ENCODE assay signal across 8 cellular contexts in genomic region chr9:130446111-130446861, GRCh38. TPM values are rescaled to one million over a fixed set of nuclear protein-coding genes. Genes with fewer than 3 reads are reported as not detected.
DNase-seq lines count a peak whose midpoint lies in the region; ATAC-seq and TF ChIP-seq lines count a peak whose summit lies in the region.

No MANE protein-coding gene starts in this region.

- peaks cover 6% of the 10 kb centered on the region for H3K27me3 ChIP-seq in CD4-positive, alpha-beta memory T cell (ENCODE audit: insufficient read depth, low read length)
- H3K27me3 ChIP-seq in dorsolateral prefrontal cortex (peaks cover 0 to 24% (median 2%) of the 10 kb centered on the region in 45 donors), lower lobe of right lung (ENCODE audit: low read depth) (peaks cover 22% of the 10 kb centered on the region), upper lobe of left lung (no peaks in the 10 kb centered on the region)

- no peak for TF ChIP-seq POLR2A in upper lobe of left lung (IDR thresholded peaks at IDR 0.05)

- H3K4me1 ChIP-seq in CD4-positive, alpha-beta memory T cell (ENCODE audit: insufficient read depth, low read length) = peaks cover 4% of the 10 kb centered on the region
- H3K4me1 ChIP-seq in lower lobe of right lung (peaks cover 60% of the 10 kb centered on the region), upper lobe of left lung (peaks cover 53 to 57% (median 55%) of the 10 kb centered on the region in 4 donors)

- H3K4me1 Mint-ChIP-seq in CD4-positive, alpha-beta memory T cell = peaks cover 0 to 6% (median 2%) of the 10 kb centered on the region in 4 donors

- POLR2A ChIA-PET in CD4-positive, alpha-beta memory T cell (lab: Charles Lee; ENCODE audit: partially characterized antibody) = no interaction called here

- no peak for TF ChIP-seq EP300 in upper lobe of left lung (IDR thresholded peaks at IDR 0.05)

- intact Hi-C loops in CD4-positive, alpha-beta memory T cell (cut with micrococcal nuclease) = no loop called here
- intact Hi-C loops in dorsolateral prefrontal cortex (cut with DNase I) = no loop called here
- intact Hi-C loops in lower lobe of right lung (cut with DNase I) = no loop called here

- no peak for DNase-seq in CD4-positive, alpha-beta memory T cell
- DNase-seq in NCI-H2196 (lab: John Stamatoyannopoulos, UW; ENCODE audit: unreplicated experiment) (peak; percentile 21), dorsolateral prefrontal cortex (peak in 5 of 10 donors; percentile 23 to 76 (median 54)), lower lobe of right lung (peak; percentile 75), upper lobe of left lung (peak; percentile 80 to 87), germinal center (ENCODE audit: low spot score) (no peak), DMS114 treated with DMSO at 0.1 percent for 48 hours (lab: John Stamatoyannopoulos, UW; ENCODE audit: unreplicated experiment) (no peak), GM19238 (ENCODE audit: insufficient read length, low spot score) (no peak)

- TF ChIP-seq CTCF in dorsolateral prefrontal cortex (IDR thresholded peaks at IDR 0.05 in 54 of 56, conservative IDR thresholded peaks at IDR 0.05 in 2 of 56; ENCODE audit: low read depth in 1 of 56, partially characterized antibody in 56 of 56) (no peak), lower lobe of right lung (IDR thresholded peaks at IDR 0.05) (no peak), upper lobe of left lung (IDR thresholded peaks at IDR 0.05) (no peak)

- H3K27me3 Mint-ChIP-seq in CD4-positive, alpha-beta memory T cell = peaks cover 21 to 30% of the 10 kb centered on the region in 2 donors

- H3K4me3 Mint-ChIP-seq in CD4-positive, alpha-beta memory T cell = peak overlapping the region in 7 of 8 donors; percentile 54 to 73 (median 67)

- H3K36me3 ChIP-seq in CD4-positive, alpha-beta memory T cell (ENCODE audit: insufficient read depth, low read length) = no peaks in the 10 kb centered on the region
- no peaks in the 10 kb centered on the region for H3K36me3 ChIP-seq in lower lobe of right lung
- H3K36me3 ChIP-seq in upper lobe of left lung = no peaks in the 10 kb centered on the region

- peaks cover 0 to 13% (median 8%) of the 10 kb centered on the region in 8 donors for H3K9me3 Mint-ChIP-seq in CD4-positive, alpha-beta memory T cell

- 58 to 66% methylated on average over 5 to 15 of the region's 15 CpGs for WGBS in upper lobe of left lung, 2 donors

- ATAC-seq in lower lobe of right lung (peak; percentile 65 to 67), upper lobe of left lung (ENCODE audit: low FRiP score in 2 of 2) (peak; percentile 55 to 83)

- H3K9me3 ChIP-seq in CD4-positive, alpha-beta memory T cell (ENCODE audit: control insufficient read depth in 1 of 2, low read length in 2 of 2) = no peaks in the 10 kb centered on the region
- H3K9me3 ChIP-seq in lower lobe of right lung = peaks cover 7% of the 10 kb centered on the region
- peaks cover 0 to 8% (median 3%) of the 10 kb centered on the region in 4 donors for H3K9me3 ChIP-seq in upper lobe of left lung

- CTCF ChIA-PET in CD4-positive, alpha-beta memory T cell (lab: Charles Lee; ENCODE audit: partially characterized antibody) = no interaction called here

- H3K4me3 ChIP-seq in CD4-positive, alpha-beta memory T cell (ENCODE audit: low read length in 2 of 2) = no peak overlapping the region
- H3K4me3 ChIP-seq in dorsolateral prefrontal cortex (peak overlapping the region in 44 of 59 donors; percentile 53 to 77 (median 66)), lower lobe of right lung (peak overlapping the region; percentile 66), upper lobe of left lung (peak overlapping the region in 3 of 4 donors; percentile 56 to 68 (median 63))

- H3K27ac Mint-ChIP-seq in CD4-positive, alpha-beta memory T cell = no peak overlapping the region

- peaks cover 0 to 5% of the 10 kb centered on the region in 2 donors for H3K36me3 Mint-ChIP-seq in CD4-positive, alpha-beta memory T cell

- H3K27ac ChIP-seq in CD4-positive, alpha-beta memory T cell (ENCODE audit: low read depth, low read length) = no peak overlapping the region
- H3K27ac ChIP-seq in dorsolateral prefrontal cortex (peak overlapping the region in 46 of 59 donors; percentile 2 to 81 (median 56)), lower lobe of right lung (peak overlapping the region; percentile 82), upper lobe of left lung (peak overlapping the region; percentile 75 to 86 (median 82))

RNA-seq across cellular contexts. Expression of gene ASS1, which starts 1.5 kb away (rescaled TPM):
- not detected for total RNA-seq in CD4-positive, alpha-beta memory T cell
- not detected for polyA plus RNA-seq in CD4-positive, alpha-beta memory T cell
- total RNA-seq in dorsolateral prefrontal cortex (10 to 100 TPM; 18.2 to 91.9 (median 42.6) TPM), lower lobe of right lung (75.2 TPM), upper lobe of left lung (100 to 1,000 TPM in 1 of 6 donors, 10 to 100 TPM in 5; 31.4 to 104 (median 66.3) TPM)

Comparison
In these comparisons a context has a peak if more than half of its experiments do, and no peak if none do; other contexts are left out.
1. DNase-seq: peak in NCI-H2196 (single experiment), lower lobe of right lung (single experiment) and upper lobe of left lung (2 of 2); none in CD4-positive, alpha-beta memory T cell (0 of 5), germinal center (single experiment), DMS114 treated with DMSO at 0.1 percent for 48 hours (single experiment) and GM19238 (single experiment).
2. H3K4me3 ChIP-seq: peak in dorsolateral prefrontal cortex (44 of 59), lower lobe of right lung (single experiment) and upper lobe of left lung (3 of 4); none in CD4-positive, alpha-beta memory T cell (0 of 2).
3. RNA of gene ASS1, which starts 1.5 kb away (total RNA-seq): 31.4 to 104 TPM in upper lobe of left lung, 75.2 TPM in lower lobe of right lung (single experiment) and 18.2 to 91.9 TPM in dorsolateral prefrontal cortex; not detected in CD4-positive, alpha-beta memory T cell; every median in the first group is over 10 times any median in the second.